In the genomic region with DNA sequence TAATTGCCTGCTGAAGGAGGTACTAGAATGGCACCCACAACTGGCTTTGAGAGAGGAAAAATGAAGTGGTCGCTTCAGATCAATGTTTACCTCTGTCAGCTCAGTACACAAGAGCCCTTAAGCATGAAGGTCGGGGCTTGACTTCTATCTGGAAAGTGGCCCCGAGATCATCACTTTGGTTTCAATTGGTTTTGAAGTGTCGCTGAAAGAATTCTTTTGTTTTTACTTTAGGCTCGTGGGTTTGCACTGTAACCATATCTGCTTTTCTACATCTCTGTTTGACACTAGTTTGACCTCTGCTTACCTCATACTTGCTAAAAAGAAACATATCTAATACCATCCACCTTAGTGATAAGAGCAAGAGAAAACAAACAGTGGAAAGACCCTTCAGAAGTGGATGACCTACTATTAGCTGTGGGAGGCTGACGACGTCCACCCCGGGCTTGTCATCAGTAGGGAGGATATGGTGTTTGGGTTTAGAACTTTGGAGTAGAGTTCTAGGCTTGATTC, we compare ENCODE assay signal across 9 cellular contexts.
A peak's percentile ranks its signal among the peaks of the same experiment; 100 is the strongest.
DNase-seq lines count a peak whose midpoint lies in the region; ATAC-seq and TF ChIP-seq lines count a peak whose summit lies in the region.
"Had no signal": no experiment of that assay in that cellular context is flagged by ENCODE, and none has a peak within 500 bp of the region (broad histone marks: within the 10 kb centered on the region; RNA-seq: fewer than 3 reads in every experiment).

No MANE protein-coding gene starts in this region.

- no peak overlapping the region for H3K9ac ChIP-seq in neural progenitor cell

- H3K4me3 ChIP-seq in neural progenitor cell = no peak overlapping the region

- ATAC-seq in HG02885 (IDR thresholded peaks at IDR 0.05; ENCODE audit: poor library complexity, unreplicated experiment) (peak; percentile 38), natural killer cell (peak; percentile 83 to 92 (median 91))

- H3K27me3 Mint-ChIP-seq in T-helper 2 cell treated with Interferon-gamma antibody and Interleukin-4, amounts not matched to agents 5 μg/mL and 100 μg/mL, for 36 hours (ENCODE audit: low read depth) = no peaks in the 10 kb centered on the region
- peaks cover 0 to 3% of the 10 kb centered on the region in 2 donors for H3K27me3 Mint-ChIP-seq in natural killer cell (ENCODE audit: low read depth in 2 of 2)
- no peaks in the 10 kb centered on the region for H3K27me3 Mint-ChIP-seq in neural progenitor cell (ENCODE audit: insufficient read depth, low read depth)

- no peaks in the 10 kb centered on the region for H3K9me3 ChIP-seq in neural progenitor cell (ENCODE audit: low read depth)

- H3K4me1 ChIP-seq in neural progenitor cell = no peaks in the 10 kb centered on the region

- no peaks in the 10 kb centered on the region for H3K9me3 Mint-ChIP-seq in T-helper 2 cell treated with Interferon-gamma antibody and Interleukin-4, amounts not matched to agents 5 μg/mL and 100 μg/mL, for 36 hours
- no peaks in the 10 kb centered on the region for H3K9me3 Mint-ChIP-seq in natural killer cell
- H3K9me3 Mint-ChIP-seq in neural progenitor cell = no peaks in the 10 kb centered on the region

- peak; percentile 21 for DNase-seq in NK-92 treated with Interleukin-12 subunit alpha and Interleukin-12 subunit beta, amount 100 ng/mL, for 24 hours (lab: John Stamatoyannopoulos, UW)
- no peak for DNase-seq in NK-92 (lab: John Stamatoyannopoulos, UW; ENCODE audit: unreplicated experiment)
- DNase-seq in T-helper 2 cell treated with Interferon-gamma antibody and Interleukin-4, amounts not matched to agents 5 μg/mL and 100 μg/mL, for 36 hours (ENCODE audit: low spot score) = peak; percentile 77
- DNase-seq in natural killer cell = peak; percentile 35
- no peak for DNase-seq in SIG-M5 treated with dmso at 0.1 percent for 504 hours (lab: John Stamatoyannopoulos, UW; ENCODE audit: unreplicated experiment)
- no peak for DNase-seq in neural progenitor cell (ENCODE audit: low spot score)
- no peak for DNase-seq in GOT3 (lab: John Stamatoyannopoulos, UW)
- DNase-seq: H9 had no signal

- no peaks in the 10 kb centered on the region for H4K20me1 ChIP-seq in neural progenitor cell (ENCODE audit: low read depth)

- no peaks in the 10 kb centered on the region for H3K27me3 ChIP-seq in neural progenitor cell

- no peak for TF ChIP-seq CTCF in natural killer cell (IDR thresholded peaks at IDR 0.05)
- no peak for TF ChIP-seq CTCF in neural progenitor cell (IDR thresholded peaks at IDR 0.05)

- H3K79me2 ChIP-seq in neural progenitor cell (ENCODE audit: low read depth) = no peaks in the 10 kb centered on the region

- no peaks in the 10 kb centered on the region for H3F3A ChIP-seq in neural progenitor cell (ENCODE audit: low read depth)

- H3K4me1 Mint-ChIP-seq in T-helper 2 cell treated with Interferon-gamma antibody and Interleukin-4, amounts not matched to agents 5 μg/mL and 100 μg/mL, for 36 hours (ENCODE audit: low read depth) = peaks cover 63% of the 10 kb centered on the region
- peaks cover 36 to 37% of the 10 kb centered on the region in 2 donors for H3K4me1 Mint-ChIP-seq in natural killer cell
- H3K4me1 Mint-ChIP-seq in neural progenitor cell = no peaks in the 10 kb centered on the region

- H2AFZ ChIP-seq in neural progenitor cell (replicated peaks) = no peak overlapping the region

- peak overlapping the region; percentile 98 for H3K27ac Mint-ChIP-seq in T-helper 2 cell treated with Interferon-gamma antibody and Interleukin-4, amounts not matched to agents 5 μg/mL and 100 μg/mL, for 36 hours
- peak overlapping the region; percentile 97 for H3K27ac Mint-ChIP-seq in natural killer cell
- H3K27ac Mint-ChIP-seq in neural progenitor cell = no peak overlapping the region
- H3K27ac Mint-ChIP-seq: H9 had no signal

- peak overlapping the region; percentile 68 for H3K4me3 Mint-ChIP-seq in T-helper 2 cell treated with Interferon-gamma antibody and Interleukin-4, amounts not matched to agents 5 μg/mL and 100 μg/mL, for 36 hours
- H3K4me3 Mint-ChIP-seq in natural killer cell (peak overlapping the region; percentile 79), neural progenitor cell (no peak overlapping the region)
- H3K4me3 Mint-ChIP-seq: H9 had no signal

- no peak overlapping the region for H3K4me2 ChIP-seq in neural progenitor cell

- intact Hi-C loops in natural killer cell (cut with micrococcal nuclease) = loop anchor here (1.0 to 2.0 kb wide), 3 partner anchors 12 to 361 kb away; partner anchors contain the start of gene GATA3

- no peaks in the 10 kb centered on the region for H3K36me3 ChIP-seq in neural progenitor cell

- no peak overlapping the region for H3K27ac ChIP-seq in neural progenitor cell

- peaks cover 17% of the 10 kb centered on the region for H3K36me3 Mint-ChIP-seq in T-helper 2 cell treated with Interferon-gamma antibody and Interleukin-4, amounts not matched to agents 5 μg/mL and 100 μg/mL, for 36 hours (ENCODE audit: low read depth)
- H3K36me3 Mint-ChIP-seq in natural killer cell = no peaks in the 10 kb centered on the region
- H3K36me3 Mint-ChIP-seq in neural progenitor cell = no peaks in the 10 kb centered on the region

Comparison
In these comparisons a context has a peak if more than half of its experiments do, and no peak if none do; other contexts are left out.
1. DNase-seq: peak in NK-92 treated with Interleukin-12 subunit alpha and Interleukin-12 subunit beta, amount 100 ng/mL, for 24 hours (single experiment), T-helper 2 cell treated with Interferon-gamma antibody and Interleukin-4, amounts not matched to agents 5 μg/mL and 100 μg/mL, for 36 hours (single experiment) and natural killer cell (single experiment); none in NK-92 (single experiment), SIG-M5 treated with dmso at 0.1 percent for 504 hours (single experiment), neural progenitor cell (single experiment) and GOT3 (single experiment).